Comparison of ENCODE assay signal across 1 cellular context in the genomic region with DNA sequence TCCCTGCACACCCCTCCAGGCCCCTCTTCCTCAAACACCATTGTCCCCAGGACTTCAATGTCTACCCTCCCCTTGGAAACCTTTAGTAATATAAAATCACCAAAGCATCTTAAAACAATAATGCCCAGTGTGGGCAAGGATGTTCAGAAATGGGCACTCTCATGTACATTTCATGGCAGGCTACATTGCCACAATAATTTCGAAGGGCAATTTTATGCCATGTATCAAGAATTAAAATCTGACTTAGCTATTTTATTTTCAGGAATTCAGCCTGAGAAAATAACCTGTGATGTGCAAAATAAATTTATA.
TF ChIP-seq lines count a peak whose summit lies in the region.

No MANE protein-coding gene starts in this region.

TF ChIP-seq in HepG2, 621 proteins besides CTCF, POLR2A, EP300 and RAD21:
- TF ChIP-seq CREB1 (IDR thresholded peaks at IDR 0.05) (no peak), CREB1 (CRISPR knock-in tag; IDR thresholded peaks at IDR 0.05) (0 out of 2 replicates have a peak, but pooled peaks have one; percentile 16), ISL2 (CRISPR knock-in tag; IDR thresholded peaks at IDR 0.05) (no peak)
TF ChIP-seq in HepG2: peak in this region for 1.
